Comparison of ENCODE assay signal across 1 cellular context in genomic region chr5:5409151-5409810, GRCh38.
TF ChIP-seq lines count a peak whose summit lies in the region.

No MANE protein-coding gene starts in this region.

TF ChIP-seq in SK-N-SH treated with all-trans-retinoic acid at 6 μM for 48 hours, 23 proteins besides CTCF, POLR2A, EP300 and RAD21 (continued from another document):
- TF ChIP-seq PATZ1 (CRISPR knock-in tag; IDR thresholded peaks at IDR 0.05; ENCODE audit: borderline replicate concordance) (no peak), PPARA (CRISPR knock-in tag; IDR thresholded peaks at IDR 0.05; ENCODE audit: borderline replicate concordance) (no peak), SNAI2 (CRISPR knock-in tag; IDR thresholded peaks at IDR 0.05) (no peak), ZNF565 (CRISPR knock-in tag; conservative IDR thresholded peaks at IDR 0.05; ENCODE audit: low read depth) (no peak), CSRNP3 (CRISPR knock-in tag; IDR thresholded peaks at IDR 0.05) (no peak), OSR1 (CRISPR knock-in tag; IDR thresholded peaks at IDR 0.05) (no peak), ESRRG (CRISPR knock-in tag; IDR thresholded peaks at IDR 0.05) (no peak)
